ENCODE assay signal across 21 cellular contexts in genomic region chr1:77484334-77484733, GRCh38.
"Had no signal": no experiment of that assay in that cellular context is flagged by ENCODE, and none has a peak within 500 bp of the region (broad histone marks: within the 10 kb centered on the region; RNA-seq: fewer than 3 reads in every experiment).

No MANE protein-coding gene starts in this region.

- DNase-seq: hypothalamus; immature natural killer cell; kidney glomerular epithelial cell; left ventricle myocardium superior; right lobe of liver; stimulated activated CD4-positive, alpha-beta T cell treated with anti-CD3 and anti-CD28 coated beads, Interleukin-12 subunit alpha, Interleukin-12 subunit beta, amount 100 ng/mL, for 4 hours; stimulated activated CD4-positive, alpha-beta T cell treated with anti-CD3 and anti-CD28 coated beads, Interleukin-1b, Interleukin-23, amount 100 ng/mL, for 48 hours; stimulated activated CD4-positive, alpha-beta T cell treated with anti-CD3 and anti-CD28 coated beads, Interleukin-4, amount 100 ng/mL, for 1 hour; stimulated activated CD8-positive, alpha-beta memory T cell treated with anti-CD3 and anti-CD28 coated beads, Interleukin-4, amount 100 ng/mL, for 48 hours; stimulated activated naive CD4-positive, alpha-beta T cell treated with Interleukin-2 at 50 U/mL for 16 hours; stomach; thyroid gland had no signal

- ATAC-seq: left ventricle myocardium superior; natural killer cell treated with Interleukin-12 subunit alpha and Interleukin-12 subunit beta and Interleukin-15 and Interleukin-18, amount 100 ng/mL, for 72 hours; right lobe of liver had no signal

- H3K4me1 Mint-ChIP-seq: memory B cell, neural progenitor cell had no signal

- H3K36me3 Mint-ChIP-seq: memory B cell; natural killer cell treated with Interleukin-12 subunit alpha and Interleukin-12 subunit beta and Interleukin-15 and Interleukin-18, amount 100 ng/mL, for 72 hours; neural progenitor cell; type B pancreatic cell had no signal

- H3K27me3 Mint-ChIP-seq: natural killer cell treated with Interleukin-12 subunit alpha and Interleukin-12 subunit beta and Interleukin-15 and Interleukin-18, amount 100 ng/mL, for 72 hours; progenitor cell of endocrine pancreas; type B pancreatic cell had no signal

- H3K27ac Mint-ChIP-seq: immature natural killer cell; memory B cell; natural killer cell treated with Interleukin-12 subunit alpha and Interleukin-12 subunit beta and Interleukin-15 and Interleukin-18, amount 100 ng/mL, for 72 hours; neural progenitor cell; progenitor cell of endocrine pancreas; type B pancreatic cell had no signal

- H3K9ac ChIP-seq: neural progenitor cell, parathyroid adenoma had no signal

- H3K4me3 Mint-ChIP-seq: immature natural killer cell; memory B cell; natural killer cell treated with Interleukin-12 subunit alpha and Interleukin-12 subunit beta and Interleukin-15 and Interleukin-18, amount 100 ng/mL, for 72 hours; neural progenitor cell; type B pancreatic cell had no signal

- H3K27me3 ChIP-seq: neural progenitor cell, right lobe of liver, stomach, thyroid gland had no signal

- H3K4me3 ChIP-seq: coronary artery, lung, neural progenitor cell, right lobe of liver, smooth muscle cell, stomach, thyroid gland had no signal

- H3K36me3 ChIP-seq: neural progenitor cell, right lobe of liver, stomach, thyroid gland had no signal

- H3K9me3 ChIP-seq: right lobe of liver, stomach, thyroid gland had no signal

- H3K27ac ChIP-seq: coronary artery, neural progenitor cell, parathyroid adenoma, right lobe of liver, stomach, thyroid gland had no signal

- H3K9me3 Mint-ChIP-seq: immature natural killer cell; memory B cell; natural killer cell treated with Interleukin-12 subunit alpha and Interleukin-12 subunit beta and Interleukin-15 and Interleukin-18, amount 100 ng/mL, for 72 hours; neural progenitor cell; type B pancreatic cell had no signal

- H2AFZ ChIP-seq: neural progenitor cell, parathyroid adenoma had no signal

- H3K4me2 ChIP-seq: neural progenitor cell, smooth muscle cell had no signal

- H3K79me2 ChIP-seq: parathyroid adenoma had no signal

- H3K4me1 ChIP-seq: neural progenitor cell, parathyroid adenoma, right lobe of liver, stomach, thyroid gland had no signal
